In genomic region chr3:14472471-14473351, GRCh38 we compare ENCODE assay signal across 12 cellular contexts.
DNase-seq lines count a peak whose midpoint lies in the region; ATAC-seq and TF ChIP-seq lines count a peak whose summit lies in the region.
"Had no signal": no experiment of that assay in that cellular context is flagged by ENCODE, and none has a peak within 500 bp of the region (broad histone marks: within the 10 kb centered on the region; RNA-seq: fewer than 3 reads in every experiment).

No MANE protein-coding gene starts in this region.

- H3K9me3 ChIP-seq in right cardiac atrium (ENCODE audit: control insufficient read depth, low read length): no peaks in the 10 kb centered on the region
- H3K9me3 ChIP-seq: HAP-1, right lobe of liver had no signal

- H3K27ac Mint-ChIP-seq in activated CD4-positive, alpha-beta memory T cell treated with anti-CD3 and anti-CD28 coated beads for 36 hours: no peak overlapping the region
- no peak overlapping the region for H3K27ac Mint-ChIP-seq in activated CD4-positive, alpha-beta memory T cell treated with anti-CD3 and anti-CD28 coated beads, Interleukin-2, amount 10 ng/mL, durations not matched to agents 7 days and 5 days
- H3K27ac Mint-ChIP-seq in stimulated activated naive CD8-positive, alpha-beta T cell treated with anti-CD3 and anti-CD28 coated beads, Interleukin-15, amount 100 ng/mL, for 72 hours: peak overlapping the region; percentile 40 to 72
- H3K27ac Mint-ChIP-seq: CD4-positive, CD25-positive, alpha-beta regulatory T cell had no signal

- H3K9me3 Mint-ChIP-seq in activated CD4-positive, alpha-beta memory T cell treated with anti-CD3 and anti-CD28 coated beads for 36 hours: no peaks in the 10 kb centered on the region
- no peaks in the 10 kb centered on the region for H3K9me3 Mint-ChIP-seq in activated CD4-positive, alpha-beta memory T cell treated with anti-CD3 and anti-CD28 coated beads, Interleukin-2, amount 10 ng/mL, durations not matched to agents 7 days and 5 days
- no peaks in the 10 kb centered on the region for H3K9me3 Mint-ChIP-seq in stimulated activated naive CD8-positive, alpha-beta T cell treated with anti-CD3 and anti-CD28 coated beads, Interleukin-15, amount 100 ng/mL, for 72 hours
- H3K9me3 Mint-ChIP-seq: CD4-positive, CD25-positive, alpha-beta regulatory T cell; central memory CD8-positive, alpha-beta T cell had no signal

- ATAC-seq in right cardiac atrium (peak; percentile 14 to 29), HG03097 (IDR thresholded peaks at IDR 0.05; ENCODE audit: low FRiP score, unreplicated experiment) (no peak)
- ATAC-seq in stimulated activated naive CD8-positive, alpha-beta T cell treated with anti-CD3 and anti-CD28 coated beads, Interleukin-15, amount 100 ng/mL, for 72 hours: peak; percentile 36

- intact Hi-C loops in activated CD4-positive, alpha-beta memory T cell treated with anti-CD3 and anti-CD28 coated beads for 36 hours (cut with micrococcal nuclease): no loop called here
- intact Hi-C loops in right cardiac atrium (cut with DNase I): loop anchor here in 1 of 4 donors (10.0 kb wide), 1 partner anchor 578 kb away; no protein-coding TSS in a partner anchor

- no peak overlapping the region for H3K4me3 ChIP-seq in right cardiac atrium (ENCODE audit: low read length)
- no peak overlapping the region for H3K4me3 ChIP-seq in coronary artery
- H3K4me3 ChIP-seq: HAP-1, right lobe of liver had no signal

- CTCF ChIA-PET in activated CD4-positive, alpha-beta memory T cell treated with anti-CD3 and anti-CD28 coated beads for 36 hours (lab: Charles Lee): no interaction called here
- CTCF ChIA-PET in activated CD4-positive, alpha-beta memory T cell treated with anti-CD3 and anti-CD28 coated beads, Interleukin-2, amount 10 ng/mL, durations not matched to agents 7 days and 5 days (lab: Charles Lee): interaction anchor here (0.7 to 1.1 kb wide), 2 partner anchors 41 to 269 kb away, joined by 3 read pairs; no protein-coding TSS in a partner anchor

- peaks cover 23% of the 10 kb centered on the region for H3K36me3 Mint-ChIP-seq in activated CD4-positive, alpha-beta memory T cell treated with anti-CD3 and anti-CD28 coated beads for 36 hours
- peaks cover 27% of the 10 kb centered on the region for H3K36me3 Mint-ChIP-seq in activated CD4-positive, alpha-beta memory T cell treated with anti-CD3 and anti-CD28 coated beads, Interleukin-2, amount 10 ng/mL, durations not matched to agents 7 days and 5 days (ENCODE audit: low read depth)

- no peaks in the 10 kb centered on the region for H3K27me3 ChIP-seq in right cardiac atrium (ENCODE audit: control insufficient read depth, insufficient read depth)
- H3K27me3 ChIP-seq: right lobe of liver had no signal

- no peak overlapping the region for H3K4me3 Mint-ChIP-seq in activated CD4-positive, alpha-beta memory T cell treated with anti-CD3 and anti-CD28 coated beads for 36 hours
- H3K4me3 Mint-ChIP-seq in activated CD4-positive, alpha-beta memory T cell treated with anti-CD3 and anti-CD28 coated beads, Interleukin-2, amount 10 ng/mL, durations not matched to agents 7 days and 5 days: no peak overlapping the region
- H3K4me3 Mint-ChIP-seq in stimulated activated naive CD8-positive, alpha-beta T cell treated with anti-CD3 and anti-CD28 coated beads, Interleukin-15, amount 100 ng/mL, for 72 hours: no peak overlapping the region
- H3K4me3 Mint-ChIP-seq: central memory CD8-positive, alpha-beta T cell had no signal

- TF ChIP-seq CTCF in coronary artery (IDR thresholded peaks at IDR 0.05): no peak

- WGBS in right cardiac atrium: 90% methylated on average over 22 of the region's 22 CpGs

- POLR2A ChIA-PET in activated CD4-positive, alpha-beta memory T cell treated with anti-CD3 and anti-CD28 coated beads for 36 hours (lab: Charles Lee): no interaction called here
- POLR2A ChIA-PET in activated CD4-positive, alpha-beta memory T cell treated with anti-CD3 and anti-CD28 coated beads, Interleukin-2, amount 10 ng/mL, durations not matched to agents 7 days and 5 days (lab: Charles Lee): no interaction called here

- no peaks in the 10 kb centered on the region for H3K27me3 Mint-ChIP-seq in activated CD4-positive, alpha-beta memory T cell treated with anti-CD3 and anti-CD28 coated beads for 36 hours
- no peaks in the 10 kb centered on the region for H3K27me3 Mint-ChIP-seq in activated CD4-positive, alpha-beta memory T cell treated with anti-CD3 and anti-CD28 coated beads, Interleukin-2, amount 10 ng/mL, durations not matched to agents 7 days and 5 days
- H3K27me3 Mint-ChIP-seq in stimulated activated naive CD8-positive, alpha-beta T cell treated with anti-CD3 and anti-CD28 coated beads, Interleukin-15, amount 100 ng/mL, for 72 hours: no peaks in the 10 kb centered on the region
- H3K27me3 Mint-ChIP-seq: CD4-positive, CD25-positive, alpha-beta regulatory T cell; central memory CD8-positive, alpha-beta T cell had no signal

- peak; percentile 28 for DNase-seq in activated CD4-positive, alpha-beta memory T cell treated with anti-CD3 and anti-CD28 coated beads for 36 hours
- DNase-seq in activated CD4-positive, alpha-beta memory T cell treated with anti-CD3 and anti-CD28 coated beads, Interleukin-2, amount 10 ng/mL, durations not matched to agents 7 days and 5 days: no peak
- DNase-seq in SW480 (ENCODE audit: low spot score) (peak; percentile 70), right cardiac atrium (peak in 1 of 3 donors; percentile 49), coronary artery (ENCODE audit: low spot score) (no peak), NCI-H524 treated with DMSO at 0.1 percent for 48 hours (lab: John Stamatoyannopoulos, UW) (no peak)
- no peak for DNase-seq in stimulated activated naive CD8-positive, alpha-beta T cell treated with anti-CD3 and anti-CD28 coated beads, Interleukin-15, amount 100 ng/mL, for 72 hours
- DNase-seq: CD4-positive, CD25-positive, alpha-beta regulatory T cell; right lobe of liver had no signal

- H3K27ac ChIP-seq in right cardiac atrium (ENCODE audit: low read length) (peak overlapping the region; percentile 53), coronary artery (peak overlapping the region in 1 of 2 donors; percentile 20)
- H3K27ac ChIP-seq: right lobe of liver had no signal

- H3K4me1 ChIP-seq in right cardiac atrium (ENCODE audit: control insufficient read depth, insufficient read depth, low read length): no peaks in the 10 kb centered on the region
- H3K4me1 ChIP-seq: HAP-1, right lobe of liver had no signal

- peaks cover 4% of the 10 kb centered on the region for H3K4me1 Mint-ChIP-seq in activated CD4-positive, alpha-beta memory T cell treated with anti-CD3 and anti-CD28 coated beads for 36 hours (ENCODE audit: low read depth)
- peaks cover 5% of the 10 kb centered on the region for H3K4me1 Mint-ChIP-seq in activated CD4-positive, alpha-beta memory T cell treated with anti-CD3 and anti-CD28 coated beads, Interleukin-2, amount 10 ng/mL, durations not matched to agents 7 days and 5 days
- no peaks in the 10 kb centered on the region for H3K4me1 Mint-ChIP-seq in stimulated activated naive CD8-positive, alpha-beta T cell treated with anti-CD3 and anti-CD28 coated beads, Interleukin-15, amount 100 ng/mL, for 72 hours
- H3K4me1 Mint-ChIP-seq: central memory CD8-positive, alpha-beta T cell had no signal

Comparison
In these comparisons a context has a peak if more than half of its experiments do, and no peak if none do; other contexts are left out.
1. DNase-seq: peak in activated CD4-positive, alpha-beta memory T cell treated with anti-CD3 and anti-CD28 coated beads for 36 hours (single experiment) and SW480 (single experiment); none in activated CD4-positive, alpha-beta memory T cell treated with anti-CD3 and anti-CD28 coated beads, Interleukin-2, amount 10 ng/mL, durations not matched to agents 7 days and 5 days (single experiment), stimulated activated naive CD8-positive, alpha-beta T cell treated with anti-CD3 and anti-CD28 coated beads, Interleukin-15, amount 100 ng/mL, for 72 hours (0 of 2), coronary artery (single experiment) and NCI-H524 treated with DMSO at 0.1 percent for 48 hours (single experiment).
2. H3K27ac Mint-ChIP-seq: peak in stimulated activated naive CD8-positive, alpha-beta T cell treated with anti-CD3 and anti-CD28 coated beads, Interleukin-15, amount 100 ng/mL, for 72 hours (2 of 2); none in activated CD4-positive, alpha-beta memory T cell treated with anti-CD3 and anti-CD28 coated beads for 36 hours (single experiment) and activated CD4-positive, alpha-beta memory T cell treated with anti-CD3 and anti-CD28 coated beads, Interleukin-2, amount 10 ng/mL, durations not matched to agents 7 days and 5 days (single experiment).